Comparison of ENCODE assay signal across 1 cellular context in genomic region chr4:108763226-108763593, GRCh38.
TF ChIP-seq lines count a peak whose summit lies in the region.

No MANE protein-coding gene starts in this region.

TF ChIP-seq in IMR-90, 13 proteins besides CTCF, POLR2A, EP300 and RAD21 (continued from another document):
- TF ChIP-seq MAZ (IDR thresholded peaks at IDR 0.05; ENCODE audit: borderline replicate concordance, low read depth, low read length) (no peak), NFE2L2 (IDR thresholded peaks at IDR 0.05; ENCODE audit: low read depth, low read length) (no peak)
